ENCODE assay signal across 20 cellular contexts in genomic region chr14:61290686-61291085, GRCh38. TPM values are rescaled to one million over a fixed set of nuclear protein-coding genes. Genes with fewer than 3 reads are reported as not detected.
DNase-seq lines count a peak whose midpoint lies in the region; TF ChIP-seq lines count a peak whose summit lies in the region.
"Had no signal": no experiment of that assay in that cellular context is flagged by ENCODE, and none has a peak within 500 bp of the region (broad histone marks: within the 10 kb centered on the region; RNA-seq: fewer than 3 reads in every experiment).

No MANE protein-coding gene starts in this region.

- DNase-seq in LNCaP clone FGC (ENCODE audit: low read depth) (peak; percentile 64), NCI-H524 treated with DMSO at 0.1 percent for 48 hours (lab: John Stamatoyannopoulos, UW) (peak; percentile 100), KBM-7 (no peak), nephron progenitor cell (no peak), ureter (ENCODE audit: low spot score) (no peak), MCF 10A (ENCODE audit: unreplicated experiment) (no peak)
- DNase-seq: CD8-positive, alpha-beta T cell; DMS79; H7; NCI-H1105 treated with DMSO at 0.1 percent for 48 hours; NCI-H187; NCI-H2107; NCI-H2227 treated with DMSO at 0.1 percent for 48 hours; NCI-H510A; OCI-M1; SJCRH30 had no signal

- H3K27ac Mint-ChIP-seq in nephron progenitor cell (no peak overlapping the region), MCF 10A (ENCODE audit: low read depth, unreplicated experiment) (no peak overlapping the region)
- H3K27ac Mint-ChIP-seq: CD8-positive, alpha-beta T cell had no signal

- H3K36me3 Mint-ChIP-seq in nephron progenitor cell (ENCODE audit: low read depth) (no peaks in the 10 kb centered on the region), MCF 10A (ENCODE audit: insufficient read depth, unreplicated experiment) (no peaks in the 10 kb centered on the region)
- H3K36me3 Mint-ChIP-seq: CD8-positive, alpha-beta T cell had no signal

- no peaks in the 10 kb centered on the region for H3K4me1 Mint-ChIP-seq in nephron progenitor cell
- H3K4me1 Mint-ChIP-seq in MCF 10A (ENCODE audit: insufficient read depth, unreplicated experiment): peaks cover 6% of the 10 kb centered on the region

- H3K4me3 ChIP-seq in LNCaP clone FGC (ENCODE audit: low read depth, low read length): no peak overlapping the region
- H3K4me3 ChIP-seq: BLaER1 treated with 17β-estradiol and CSF1 and Interleukin-3, amounts not matched to agents 10 nM and 100 nM; SJCRH30 had no signal

- H3K27me3 Mint-ChIP-seq in nephron progenitor cell (ENCODE audit: low read depth, poor library complexity) (peaks cover 18% of the 10 kb centered on the region), MCF 10A (ENCODE audit: insufficient read depth, unreplicated experiment) (no peaks in the 10 kb centered on the region)

- intact Hi-C loops in MCF 10A (cut with micrococcal nuclease): no loop called here

- H3K27ac ChIP-seq in C4-2B (peak overlapping the region; percentile 23; the same call in 1 of the 2 replicates), VCaP (peak overlapping the region; percentile 42)
- H3K27ac ChIP-seq: 22Rv1; BLaER1 treated with 17β-estradiol and CSF1 and Interleukin-3, amounts not matched to agents 10 nM and 100 nM; SJCRH30 had no signal

- H3K4me3 Mint-ChIP-seq in nephron progenitor cell (no peak overlapping the region), MCF 10A (ENCODE audit: unreplicated experiment) (no peak overlapping the region)
- H3K4me3 Mint-ChIP-seq: CD8-positive, alpha-beta T cell had no signal

- in situ Hi-C loops in KBM-7 (cut with MboI; ENCODE audit: low pct_unique_long_range_greater_than_20kb, low sequenced_read_pairs): no loop called here

- no TSS peak for BruUV-seq in MCF 10A (replicated peaks; lab: Mats Ljungman, UMichigan)

- TF ChIP-seq CTCF in C4-2B (conservative IDR thresholded peaks at IDR 0.05) (no peak), LNCaP clone FGC (IDR thresholded peaks at IDR 0.05; ENCODE audit: control insufficient read depth, extremely low read depth, insufficient read depth) (no peak), VCaP (conservative IDR thresholded peaks at IDR 0.05) (no peak), nephron progenitor cell (IDR thresholded peaks at IDR 0.05) (no peak), MCF 10A (IDR thresholded peaks at IDR 0.05; ENCODE audit: unreplicated experiment) (no peak)

- H3K9me3 Mint-ChIP-seq in nephron progenitor cell (no peaks in the 10 kb centered on the region), MCF 10A (ENCODE audit: unreplicated experiment) (no peaks in the 10 kb centered on the region)
- H3K9me3 Mint-ChIP-seq: CD8-positive, alpha-beta T cell had no signal

- CTCF ChIA-PET in MCF 10A (lab: Yijun Ruan, JAX): interaction anchor here (0.7 kb wide), 1 partner anchor 169 kb away, joined by 3 read pairs; no protein-coding TSS in a partner anchor

- POLR2A ChIA-PET in MCF 10A (lab: Yijun Ruan, JAX): no interaction called here

RNA-seq across cellular contexts. Expression of gene TMEM30B, which starts 9.5 kb away (rescaled TPM):
- total RNA-seq in ureter (34.0 TPM), MCF 10A (2022) (0.09 and 0.22 TPM in 2 replicates)

RNA-seq across cellular contexts. Expression of gene PRKCH, which starts 30.7 kb away (rescaled TPM):
- 90.2 TPM for total RNA-seq in ureter
- 10.4 and 12.4 TPM in 2 replicates for total RNA-seq in MCF 10A (2022)

Comparison
In these comparisons a context has a peak if more than half of its experiments do, and no peak if none do; other contexts are left out.
1. DNase-seq: peak in LNCaP clone FGC (single experiment) and NCI-H524 treated with DMSO at 0.1 percent for 48 hours (single experiment); none in KBM-7 (single experiment), nephron progenitor cell (single experiment), ureter (single experiment) and MCF 10A (single experiment).
2. RNA of gene TMEM30B, which starts 9.5 kb away (total RNA-seq): 34.0 TPM in ureter (single experiment); 0.09 to 0.22 TPM in MCF 10A; every median in the first group is over 10 times any median in the second.